In genomic region chr2:71458413-71459083, GRCh38 we compare ENCODE assay signal across 12 cellular contexts. TPM values are rescaled to one million over a fixed set of nuclear protein-coding genes. Genes with fewer than 3 reads are reported as not detected.
DNase-seq lines count a peak whose midpoint lies in the region; ATAC-seq and TF ChIP-seq lines count a peak whose summit lies in the region.
"Had no signal": no experiment of that assay in that cellular context is flagged by ENCODE, and none has a peak within 500 bp of the region (broad histone marks: within the 10 kb centered on the region; RNA-seq: fewer than 3 reads in every experiment).

No MANE protein-coding gene starts in this region.

- H3K4me1 Mint-ChIP-seq in endodermal cell = peaks cover 31% of the 10 kb centered on the region

- H3K27ac ChIP-seq in GM23248 = no peak overlapping the region
- no peak overlapping the region for H3K27ac ChIP-seq in endodermal cell (ENCODE audit: low read depth, low read length)

- no peaks in the 10 kb centered on the region for H3K79me2 ChIP-seq in GM23248 (ENCODE audit: insufficient read depth)

- H2AFZ ChIP-seq in GM23248 = no peak overlapping the region

- DNase-seq in GM23248 (peak; percentile 57), adipocyte (ENCODE audit: low read depth) (peak; percentile 41), cardiac septum (ENCODE audit: low spot score) (peak; percentile 77), renal cortical epithelial cell (ENCODE audit: low read depth) (peak; percentile 76), endodermal cell (no peak)
- DNase-seq in activated effector memory CD4-positive, alpha-beta T cell treated with Interleukin-2 at 50 U/mL for 16 hours = no peak
- DNase-seq: CD8-positive, alpha-beta T cell; immature natural killer cell; NCI-H1048; retina had no signal

- no peak for TF ChIP-seq CTCF in endodermal cell (conservative IDR thresholded peaks at IDR 0.05)

- WGBS in GM23248 (ENCODE audit: low coverage in 1 of 2, low lambda C conversion rate in 2 of 2, missing lambda C conversion rate in 2 of 2), 2 experiments = 59 to 64% methylated on average over 7 of the region's 7 CpGs
- WGBS in endodermal cell (ENCODE audit: insufficient coverage in 1 of 2, insufficient read length in 1 of 2), 2 experiments = 85 to 91% methylated on average over 5 to 7 of the region's 7 CpGs

- H3K36me3 Mint-ChIP-seq in endodermal cell (ENCODE audit: low read depth) = no peaks in the 10 kb centered on the region
- H3K36me3 Mint-ChIP-seq: CD8-positive, alpha-beta T cell; immature natural killer cell had no signal

- H3K27me3 Mint-ChIP-seq in endodermal cell (ENCODE audit: insufficient read depth) = peaks cover 40% of the 10 kb centered on the region

- H3K27ac Mint-ChIP-seq in endodermal cell = no peak overlapping the region
- H3K27ac Mint-ChIP-seq: CD8-positive, alpha-beta T cell; immature natural killer cell had no signal

- H3K27me3 ChIP-seq in GM23248 (replicated peaks; ENCODE audit: insufficient read depth) (peaks cover 11% of the 10 kb centered on the region; the same call in 1 of the 2 replicates), adipocyte (replicated peaks; ENCODE audit: control insufficient read depth, insufficient read depth, low read length) (peaks cover 31% of the 10 kb centered on the region), endodermal cell (ENCODE audit: control insufficient read depth, insufficient read depth, low read length, poor library complexity, severe bottlenecking) (peaks cover 14% of the 10 kb centered on the region)

- no peak overlapping the region for H3K4me2 ChIP-seq in GM23248 (ENCODE audit: unreplicated experiment)

- no peaks in the 10 kb centered on the region for H3K4me1 ChIP-seq in GM23248 (ENCODE audit: insufficient read depth)
- peaks cover 15% of the 10 kb centered on the region for H3K4me1 ChIP-seq in adipocyte (ENCODE audit: control insufficient read depth, insufficient read depth, low read length)
- peaks cover 3% of the 10 kb centered on the region for H3K4me1 ChIP-seq in endodermal cell (ENCODE audit: control insufficient read depth, insufficient read depth, low read length)

- intact Hi-C loops in cardiac septum (cut with DNase I) = loop anchor here (5.0 kb wide), 1 partner anchor 231 kb away; the partner anchor contains the start of gene PAIP2B

- H4K20me1 ChIP-seq in GM23248 (ENCODE audit: insufficient read depth) = no peaks in the 10 kb centered on the region

- H3K9me3 Mint-ChIP-seq in endodermal cell = no peaks in the 10 kb centered on the region
- H3K9me3 Mint-ChIP-seq: CD8-positive, alpha-beta T cell; immature natural killer cell had no signal

- no peaks in the 10 kb centered on the region for H3K9me2 ChIP-seq in GM23248 (ENCODE audit: insufficient read depth)

- no peaks in the 10 kb centered on the region for H3K36me3 ChIP-seq in GM23248 (ENCODE audit: low read depth)
- H3K36me3 ChIP-seq in adipocyte (ENCODE audit: control insufficient read depth, insufficient read depth, low read length, severe bottlenecking) = no peaks in the 10 kb centered on the region
- H3K36me3 ChIP-seq in endodermal cell (ENCODE audit: control insufficient read depth, insufficient read depth, low read length) = no peaks in the 10 kb centered on the region

- in situ Hi-C loops in GM23248 (cut with MboI) = no loop called here

- ATAC-seq in GM21529 (IDR thresholded peaks at IDR 0.05; ENCODE audit: unreplicated experiment) (no peak), HG03565 (IDR thresholded peaks at IDR 0.05; ENCODE audit: unreplicated experiment) (no peak)
- ATAC-seq: CD8-positive, alpha-beta T cell had no signal

- no peak overlapping the region for H3K4me3 Mint-ChIP-seq in endodermal cell
- H3K4me3 Mint-ChIP-seq: CD8-positive, alpha-beta T cell; immature natural killer cell had no signal

- H3F3A ChIP-seq in GM23248 (ENCODE audit: insufficient read depth) = no peaks in the 10 kb centered on the region

- H3K9ac ChIP-seq in GM23248 (no peak overlapping the region), adipocyte (ENCODE audit: low read length) (no peak overlapping the region), endodermal cell (ENCODE audit: extremely low read depth, low read length, poor library complexity, severe bottlenecking) (no peak overlapping the region)

- H3K9me3 ChIP-seq in GM23248 (ENCODE audit: low read depth) (no peaks in the 10 kb centered on the region), adipocyte (ENCODE audit: control insufficient read depth, low read length) (peaks cover 5% of the 10 kb centered on the region), endodermal cell (ENCODE audit: control insufficient read depth, low read length) (no peaks in the 10 kb centered on the region)

- H3K4me3 ChIP-seq in GM23248 (no peak overlapping the region), adipocyte (ENCODE audit: low read length) (no peak overlapping the region), endodermal cell (ENCODE audit: low read length) (no peak overlapping the region)

RNA-seq across cellular contexts. Expression of gene DYSF, which starts 5.2 kb away (rescaled TPM):
- total RNA-seq in GM23248 (2014; rRNA removed; shearing (Covaris generic)) = 0.54 TPM in 1 of 2 replicates, not detected in the other
- 0.25 and 0.42 TPM in 2 replicates for polyA plus RNA-seq in GM23248 (2016; fragmentation: Nextera tagmentation; extraction: Ambion mirVana)
- total RNA-seq in cardiac septum (82.8 TPM), renal cortical epithelial cell (10.2 and 20.1 TPM in 2 replicates), endodermal cell (1 to 10 TPM; 1.4 to 3.1 TPM)
- polyA plus RNA-seq in endodermal cell (2013, experiment 1 of 2) = 1.5 TPM
- 1.2 TPM for polyA plus RNA-seq in endodermal cell (2013, experiment 2 of 2)

Comparison
In these comparisons a context has a peak if more than half of its experiments do, and no peak if none do; other contexts are left out.
1. DNase-seq: peak in GM23248 (single experiment), adipocyte (single experiment), cardiac septum (single experiment) and renal cortical epithelial cell (single experiment); none in endodermal cell (single experiment) and activated effector memory CD4-positive, alpha-beta T cell treated with Interleukin-2 at 50 U/mL for 16 hours (single experiment).